13 cellular contexts compared by ENCODE assay signal in genomic region chr3:8982509-8982908, GRCh38. TPM values are rescaled to one million over a fixed set of nuclear protein-coding genes. Genes with fewer than 3 reads are reported as not detected.
DNase-seq lines count a peak whose midpoint lies in the region; ATAC-seq and TF ChIP-seq lines count a peak whose summit lies in the region.
"Had no signal": no experiment of that assay in that cellular context is flagged by ENCODE, and none has a peak within 500 bp of the region (broad histone marks: within the 10 kb centered on the region; RNA-seq: fewer than 3 reads in every experiment).

No MANE protein-coding gene starts in this region.

- no peaks in the 10 kb centered on the region for H3K27me3 ChIP-seq in CD8-positive, alpha-beta T cell (ENCODE audit: insufficient read depth, low read length)
- H3K27me3 ChIP-seq: heart left ventricle had no signal

- POLR2A ChIA-PET in CD8-positive, alpha-beta T cell (lab: Charles Lee), result no interaction called here
- POLR2A ChIA-PET in RWPE1 (lab: Yijun Ruan, JAX; ENCODE audit: low non-redundant PET), result no interaction called here

- no peak for TF ChIP-seq CTCF in osteocyte (IDR thresholded peaks at IDR 0.05)
- no peak for TF ChIP-seq CTCF in CD8-positive, alpha-beta T cell (IDR thresholded peaks at IDR 0.05)
- TF ChIP-seq CTCF in RWPE1 (conservative IDR thresholded peaks at IDR 0.05; ENCODE audit: low read depth), result no peak

- H3K9me3 Mint-ChIP-seq in osteocyte (ENCODE audit: unreplicated experiment), result peaks cover 3% of the 10 kb centered on the region
- no peaks in the 10 kb centered on the region for H3K9me3 Mint-ChIP-seq in natural killer cell treated with Interleukin-12 subunit alpha and Interleukin-12 subunit beta and Interleukin-15 and Interleukin-18, amount 100 ng/mL, for 72 hours
- H3K9me3 Mint-ChIP-seq in CD8-positive, alpha-beta T cell, result peaks cover 4% of the 10 kb centered on the region
- H3K9me3 Mint-ChIP-seq: T-helper 1 cell treated with Interleukin-12 subunit alpha and Interleukin-12 subunit beta and Interleukin-4 antibody, amounts not matched to agents 30 μg/mL and 1 μg/mL, for 36 hours had no signal

- CTCF ChIA-PET in CD8-positive, alpha-beta T cell (lab: Charles Lee), result interaction anchor here (1.4 to 1.8 kb wide), 2 partner anchors 11 to 320 kb away, joined by 4 to 5 read pairs; no protein-coding TSS in a partner anchor
- CTCF ChIA-PET in RWPE1 (lab: Yijun Ruan, JAX), result no interaction called here

- no peak overlapping the region for H3K27ac Mint-ChIP-seq in osteocyte (ENCODE audit: unreplicated experiment)
- H3K27ac Mint-ChIP-seq in natural killer cell treated with Interleukin-12 subunit alpha and Interleukin-12 subunit beta and Interleukin-15 and Interleukin-18, amount 100 ng/mL, for 72 hours, result no peak overlapping the region
- H3K27ac Mint-ChIP-seq in CD8-positive, alpha-beta T cell, result no peak overlapping the region
- H3K27ac Mint-ChIP-seq: T-helper 1 cell treated with Interleukin-12 subunit alpha and Interleukin-12 subunit beta and Interleukin-4 antibody, amounts not matched to agents 30 μg/mL and 1 μg/mL, for 36 hours had no signal

- H3K9me3 ChIP-seq in CD8-positive, alpha-beta T cell (ENCODE audit: low read length), result no peaks in the 10 kb centered on the region

- H3K27me3 Mint-ChIP-seq in osteocyte (ENCODE audit: unreplicated experiment), result peaks cover 25% of the 10 kb centered on the region
- H3K27me3 Mint-ChIP-seq in natural killer cell treated with Interleukin-12 subunit alpha and Interleukin-12 subunit beta and Interleukin-15 and Interleukin-18, amount 100 ng/mL, for 72 hours, result peaks cover 14 to 15% of the 10 kb centered on the region in 2 donors
- peaks cover 10% of the 10 kb centered on the region for H3K27me3 Mint-ChIP-seq in CD8-positive, alpha-beta T cell (ENCODE audit: low read depth)

- intact Hi-C loops in CD8-positive, alpha-beta T cell (cut with DNase I, micrococcal nuclease), result no loop called here

- H3K36me3 ChIP-seq in CD8-positive, alpha-beta T cell (ENCODE audit: insufficient read depth, low read length), result no peaks in the 10 kb centered on the region
- H3K36me3 ChIP-seq: heart left ventricle had no signal

- no peaks in the 10 kb centered on the region for H3K4me1 Mint-ChIP-seq in osteocyte (ENCODE audit: unreplicated experiment)
- no peaks in the 10 kb centered on the region for H3K4me1 Mint-ChIP-seq in natural killer cell treated with Interleukin-12 subunit alpha and Interleukin-12 subunit beta and Interleukin-15 and Interleukin-18, amount 100 ng/mL, for 72 hours (ENCODE audit: low read depth in 2 of 2)
- no peaks in the 10 kb centered on the region for H3K4me1 Mint-ChIP-seq in CD8-positive, alpha-beta T cell (ENCODE audit: low read depth)

- peak; percentile 1 for DNase-seq in NCI-H1694 treated with DMSO at 0.1 percent for 48 hours (lab: John Stamatoyannopoulos, UW)
- peak; percentile 42 for DNase-seq in cerebellar cortex (ENCODE audit: low spot score)
- DNase-seq in osteocyte (ENCODE audit: extremely low spot score, unreplicated experiment), result peak; percentile 10
- no peak for DNase-seq in natural killer cell treated with Interleukin-12 subunit alpha and Interleukin-12 subunit beta and Interleukin-15 and Interleukin-18, amount 100 ng/mL, for 72 hours (ENCODE audit: low spot score)
- DNase-seq in CD8-positive, alpha-beta T cell, result no peak
- DNase-seq in COR-L47 (lab: John Stamatoyannopoulos, UW), result no peak
- no peak for DNase-seq in RWPE1 (ENCODE audit: low spot score)
- DNase-seq: activated CD4-positive, alpha-beta T cell treated with anti-CD3 and anti-CD28 coated beads for 4 hours; heart left ventricle; kidney had no signal

- ATAC-seq in GM18868 (IDR thresholded peaks at IDR 0.05; ENCODE audit: unreplicated experiment), result peak; percentile 54
- ATAC-seq in natural killer cell treated with Interleukin-12 subunit alpha and Interleukin-12 subunit beta and Interleukin-15 and Interleukin-18, amount 100 ng/mL, for 72 hours, result no peak
- no peak for ATAC-seq in CD8-positive, alpha-beta T cell
- ATAC-seq: Panc1 had no signal

- no peak overlapping the region for H3K4me3 Mint-ChIP-seq in osteocyte (ENCODE audit: unreplicated experiment)
- no peak overlapping the region for H3K4me3 Mint-ChIP-seq in natural killer cell treated with Interleukin-12 subunit alpha and Interleukin-12 subunit beta and Interleukin-15 and Interleukin-18, amount 100 ng/mL, for 72 hours
- no peak overlapping the region for H3K4me3 Mint-ChIP-seq in CD8-positive, alpha-beta T cell
- H3K4me3 Mint-ChIP-seq: T-helper 1 cell treated with Interleukin-12 subunit alpha and Interleukin-12 subunit beta and Interleukin-4 antibody, amounts not matched to agents 30 μg/mL and 1 μg/mL, for 36 hours had no signal

- no peak overlapping the region for H3K4me3 ChIP-seq in CD8-positive, alpha-beta T cell (ENCODE audit: low read depth, low read length)
- H3K4me3 ChIP-seq: heart left ventricle had no signal

- H3K4me1 ChIP-seq in CD8-positive, alpha-beta T cell (ENCODE audit: insufficient read depth, low read length), result no peaks in the 10 kb centered on the region

- H3K27ac ChIP-seq in CD8-positive, alpha-beta T cell (ENCODE audit: low read depth, low read length), result no peak overlapping the region
- H3K27ac ChIP-seq in RWPE1, result no peak overlapping the region
- H3K27ac ChIP-seq: heart left ventricle had no signal

- H3K36me3 Mint-ChIP-seq in osteocyte (ENCODE audit: unreplicated experiment), result no peaks in the 10 kb centered on the region
- H3K36me3 Mint-ChIP-seq in natural killer cell treated with Interleukin-12 subunit alpha and Interleukin-12 subunit beta and Interleukin-15 and Interleukin-18, amount 100 ng/mL, for 72 hours, result no peaks in the 10 kb centered on the region
- no peaks in the 10 kb centered on the region for H3K36me3 Mint-ChIP-seq in CD8-positive, alpha-beta T cell

RNA-seq across cellular contexts. Expression of gene RAD18, which starts 19.2 kb away (rescaled TPM):
- 13.4 and 18.6 TPM in 2 replicates for total RNA-seq in osteocyte
- total RNA-seq in natural killer cell treated with Interleukin-12 subunit alpha and Interleukin-12 subunit beta and Interleukin-15 and Interleukin-18, amount 100 ng/mL, for 72 hours, result 10 to 100 TPM; 33.4 to 66.0 TPM
- 10 to 100 TPM; 11.7 to 12.1 TPM for total RNA-seq in CD8-positive, alpha-beta T cell

Comparison
In these comparisons a context has a peak if more than half of its experiments do, and no peak if none do; other contexts are left out.
1. DNase-seq: peak in NCI-H1694 treated with DMSO at 0.1 percent for 48 hours (single experiment), cerebellar cortex (single experiment) and osteocyte (single experiment); none in natural killer cell treated with Interleukin-12 subunit alpha and Interleukin-12 subunit beta and Interleukin-15 and Interleukin-18, amount 100 ng/mL, for 72 hours (single experiment), CD8-positive, alpha-beta T cell (0 of 7), COR-L47 (single experiment) and RWPE1 (single experiment).